Comparison of ENCODE assay signal across 8 cellular contexts in the genomic region with DNA sequence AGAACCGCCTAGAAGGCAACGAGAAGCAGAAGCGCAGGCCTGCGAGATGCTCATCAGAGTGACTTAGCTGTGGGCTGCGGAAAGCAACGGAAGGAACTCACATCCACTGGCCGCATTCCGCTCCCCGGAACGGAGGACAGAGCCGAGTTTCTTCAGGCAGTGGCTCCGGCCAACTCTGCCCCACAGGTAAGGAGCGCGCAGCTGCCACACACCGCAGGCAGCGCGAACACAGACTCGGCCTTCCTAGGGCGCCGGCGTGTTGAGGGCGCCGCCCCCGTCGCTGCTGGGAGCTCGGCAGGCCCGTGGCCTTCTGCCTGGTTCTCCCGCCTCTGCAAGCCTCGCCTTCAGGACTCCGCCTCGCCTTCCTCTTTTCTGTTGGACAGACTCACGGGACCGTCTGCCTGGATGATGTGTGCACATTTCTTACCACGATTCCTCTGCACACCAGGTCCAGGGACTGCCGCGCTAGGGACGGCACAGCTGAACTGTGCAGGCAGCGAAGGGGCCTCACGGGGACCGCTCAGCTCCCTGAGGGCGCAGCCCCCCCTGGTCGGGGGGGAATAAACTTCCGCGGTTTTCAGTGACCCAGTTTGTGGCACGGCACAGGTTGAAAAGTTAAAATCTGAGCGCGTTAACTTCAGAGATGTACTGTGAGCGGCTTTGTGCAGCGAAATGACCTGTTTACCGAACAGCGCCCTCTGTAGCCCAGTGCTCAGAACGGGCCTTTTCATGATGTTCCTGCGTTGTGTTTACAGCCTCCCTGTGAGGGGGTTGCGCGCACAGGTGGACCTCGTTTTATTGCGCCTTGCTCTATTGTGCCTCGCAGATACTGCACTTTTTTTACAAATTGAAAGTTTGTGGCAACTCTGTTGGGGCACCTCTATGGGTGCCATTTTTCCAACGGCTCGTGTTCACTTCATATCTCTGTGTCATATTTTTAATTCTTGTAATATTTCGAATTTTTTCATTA. TPM values are rescaled to one million over a fixed set of nuclear protein-coding genes. Genes with fewer than 3 reads are reported as not detected.
A peak's percentile ranks its signal among the peaks of the same experiment; 100 is the strongest.
DNase-seq lines count a peak whose midpoint lies in the region; ATAC-seq and TF ChIP-seq lines count a peak whose summit lies in the region.

No MANE protein-coding gene starts in this region.

- TF ChIP-seq CTCF in AG10803 (conservative IDR thresholded peaks at IDR 0.05; ENCODE audit: low read length), result peak; percentile 88
- peak; percentile 77 to 81 for TF ChIP-seq CTCF in left lung (IDR thresholded peaks at IDR 0.05)

- H3K36me3 ChIP-seq in left lung, result no peaks in the 10 kb centered on the region

- H3K9me3 ChIP-seq in left lung, result peaks cover 0 to 4% of the 10 kb centered on the region in 2 donors

- peaks cover 0 to 16% of the 10 kb centered on the region in 2 donors for H3K4me1 ChIP-seq in left lung

- ATAC-seq in GM19035 (IDR thresholded peaks at IDR 0.05; ENCODE audit: unreplicated experiment) (peak; percentile 81), HG03432 (IDR thresholded peaks at IDR 0.05; ENCODE audit: unreplicated experiment) (peak; percentile 83), left lung (peak; percentile 97)

- H3K27me3 ChIP-seq in left lung, result peaks cover 0 to 5% of the 10 kb centered on the region in 2 donors

- peak overlapping the region; percentile 70 for H3K4me3 ChIP-seq in AG10803 (ENCODE audit: low read length)
- peak overlapping the region; percentile 49 for H3K4me3 ChIP-seq in left lung

- H3K27ac ChIP-seq in left lung, result peak overlapping the region; percentile 78 to 87

- DNase-seq in AG10803 (ENCODE audit: low read depth) (peak; percentile 67), NCI-H524 treated with DMSO at 0.1 percent for 48 hours (lab: John Stamatoyannopoulos, UW) (peak; percentile 57), dermis microvascular lymphatic vessel endothelial cell (ENCODE audit: low read depth in 2 of 2) (peak; percentile 77 to 91), left lung (peak; percentile 83 to 91)
- DNase-seq in activated CD4-positive, alpha-beta T cell treated with anti-CD3 and anti-CD28 coated beads, Interleukin-2, amount 50 U/mL, for 24 hours (ENCODE audit: low read depth in 1 of 2, low spot score in 1 of 2), result peak; percentile 58 to 69
- DNase-seq in stimulated activated CD4-positive, alpha-beta T cell treated with anti-CD3 and anti-CD28 coated beads, Interleukin-2, amount 100 ng/mL, for 24 hours, result peak; percentile 83 to 84

- intact Hi-C loops in left lung (cut with DNase I), result no loop called here

RNA-seq across cellular contexts. Expression of gene TCP10L, which starts 15.8 kb away (rescaled TPM):
- total RNA-seq in dermis microvascular lymphatic vessel endothelial cell (under 0.01 and 0.26 TPM in 2 replicates), left lung (under 1 TPM; 0.55 to 0.67 TPM)

RNA-seq across cellular contexts. Expression of gene CFAP298, which starts 42.6 kb away (rescaled TPM):
- 33.6 and 34.1 TPM in 2 replicates for total RNA-seq in dermis microvascular lymphatic vessel endothelial cell
- total RNA-seq in left lung, result 10 to 100 TPM; 31.5 to 34.7 TPM

Comparison
In these comparisons a context has a peak if more than half of its experiments do, and no peak if none do; other contexts are left out.
1. Peak in every context shown above with its lines: DNase-seq, ATAC-seq, H3K4me3 ChIP-seq and H3K27ac ChIP-seq.